Comparison of ENCODE assay signal across 1 cellular context in genomic region chr2:231684314-231685223, GRCh38.
TF ChIP-seq lines count a peak whose summit lies in the region.

No MANE protein-coding gene starts in this region.

TF ChIP-seq in HepG2, 621 proteins besides CTCF, POLR2A, EP300 and RAD21:
- TF ChIP-seq HNRNPL (IDR thresholded peaks at IDR 0.05; ENCODE audit: low read depth, low read length) (peak; percentile 85), MNT (IDR thresholded peaks at IDR 0.05) (peak; percentile 55; the same call in 1 of the 2 replicates), NCOA1 (CRISPR knock-in tag; IDR thresholded peaks at IDR 0.05) (0 out of 2 replicates have a peak, but pooled peaks have one; percentile 25), GATA4 (IDR thresholded peaks at IDR 0.05; ENCODE audit: borderline replicate concordance, low read depth) (no peak), ZFP36L2 (CRISPR knock-in tag; IDR thresholded peaks at IDR 0.05) (no peak), LCORL (IDR thresholded peaks at IDR 0.05) (no peak), LCORL (CRISPR knock-in tag; IDR thresholded peaks at IDR 0.05) (0 out of 2 replicates have a peak, but pooled peaks have one; percentile 9)
